21 cellular contexts compared by ENCODE assay signal in the genomic region with DNA sequence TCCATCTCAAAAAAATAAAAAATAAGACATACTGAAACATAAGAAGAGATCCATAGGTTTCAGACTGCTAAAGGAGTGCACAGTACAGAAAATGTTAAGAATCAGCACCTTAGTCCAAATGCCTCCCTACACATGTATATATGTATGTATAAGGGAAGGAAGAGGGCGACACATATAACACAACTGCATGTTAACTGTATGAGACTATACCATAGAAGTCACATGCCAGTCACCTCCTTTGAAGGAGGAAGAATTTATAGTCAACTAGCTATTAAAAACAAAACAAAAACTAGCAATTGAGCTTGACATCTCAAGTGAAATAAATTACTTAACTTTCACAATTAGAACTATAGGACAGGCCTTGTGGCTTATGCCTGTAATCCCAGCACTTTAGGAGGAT.
"Had no signal": no experiment of that assay in that cellular context is flagged by ENCODE, and none has a peak within 500 bp of the region (broad histone marks: within the 10 kb centered on the region; RNA-seq: fewer than 3 reads in every experiment).

No MANE protein-coding gene starts in this region.

- H3K4me1 ChIP-seq: esophagus muscularis mucosa, gastrocnemius medialis, heart right ventricle, pancreas, tibial artery, upper lobe of left lung, vagina had no signal

- H3K4me2 ChIP-seq: neural progenitor cell had no signal

- H3K9me3 Mint-ChIP-seq: natural killer cell treated with Interleukin-12 subunit alpha and Interleukin-12 subunit beta and Interleukin-15 and Interleukin-18, amount 100 ng/mL, for 72 hours; neural progenitor cell had no signal

- H3K27me3 ChIP-seq: gastrocnemius medialis, neural progenitor cell, pancreas, upper lobe of left lung, vagina had no signal

- H3K9me3 ChIP-seq: esophagus muscularis mucosa, gastrocnemius medialis, heart right ventricle, pancreas, tibial artery, upper lobe of left lung, vagina had no signal

- H2AFZ ChIP-seq: neural progenitor cell had no signal

- ATAC-seq: gastrocnemius medialis; heart right ventricle; natural killer cell treated with Interleukin-12 subunit alpha and Interleukin-12 subunit beta and Interleukin-15 and Interleukin-18, amount 100 ng/mL, for 72 hours; pancreas; right cardiac atrium had no signal

- H3K27ac ChIP-seq: epithelial cell of prostate, esophagus muscularis mucosa, gastrocnemius medialis, heart right ventricle, pancreas, tibial artery, upper lobe of left lung, vagina had no signal

- DNase-seq: effector memory CD4-positive, alpha-beta T cell; gastrocnemius medialis; heart right ventricle; hypothalamus; kidney glomerular epithelial cell; midbrain; nucleus accumbens; pancreas; right cardiac atrium; small intestine; stimulated activated CD4-positive, alpha-beta T cell treated with anti-CD3 and anti-CD28 coated beads, Interleukin-12 subunit alpha, Interleukin-12 subunit beta, amount 100 ng/mL, for 4 hours; stimulated activated naive CD4-positive, alpha-beta T cell treated with Interleukin-2 at 50 U/mL for 16 hours; tibial artery; upper lobe of left lung had no signal

- H3K36me3 ChIP-seq: esophagus muscularis mucosa, gastrocnemius medialis, heart right ventricle, neural progenitor cell, pancreas, tibial artery, upper lobe of left lung, vagina had no signal

- H3K27me3 Mint-ChIP-seq: progenitor cell of endocrine pancreas had no signal

- H3K36me3 Mint-ChIP-seq: natural killer cell treated with Interleukin-12 subunit alpha and Interleukin-12 subunit beta and Interleukin-15 and Interleukin-18, amount 100 ng/mL, for 72 hours had no signal

- H3K4me3 ChIP-seq: esophagus muscularis mucosa, gastrocnemius medialis, heart right ventricle, neural progenitor cell, pancreas, tibial artery, upper lobe of left lung, vagina had no signal

- FAIRE-seq: islet of Langerhans, pancreas, small intestine had no signal

- H3K9ac ChIP-seq: neural progenitor cell had no signal

- H3K4me3 Mint-ChIP-seq: natural killer cell treated with Interleukin-12 subunit alpha and Interleukin-12 subunit beta and Interleukin-15 and Interleukin-18, amount 100 ng/mL, for 72 hours; neural progenitor cell had no signal

- H3K27ac Mint-ChIP-seq: natural killer cell treated with Interleukin-12 subunit alpha and Interleukin-12 subunit beta and Interleukin-15 and Interleukin-18, amount 100 ng/mL, for 72 hours; neural progenitor cell had no signal
